21 cellular contexts compared by ENCODE assay signal in the genomic region with DNA sequence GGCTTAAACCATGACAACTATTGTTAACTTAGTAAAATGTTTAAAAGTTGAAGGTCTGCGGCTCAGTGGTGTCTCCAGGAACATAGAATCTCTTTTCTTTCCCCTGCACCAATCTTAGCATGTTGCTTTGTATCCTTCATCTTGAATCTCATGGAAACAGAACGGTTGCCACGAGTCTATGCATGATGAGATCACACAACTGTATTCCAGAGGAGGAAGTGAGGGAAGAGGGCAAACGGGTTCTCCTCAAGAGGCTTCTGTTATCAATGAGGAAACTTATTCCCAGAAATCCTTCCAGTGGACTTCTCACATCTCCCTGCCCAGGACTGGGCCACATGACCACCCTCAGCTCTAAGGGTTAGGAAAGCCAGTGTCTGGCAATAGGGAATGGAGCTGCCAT.
"Had no signal": no experiment of that assay in that cellular context is flagged by ENCODE, and none has a peak within 500 bp of the region (broad histone marks: within the 10 kb centered on the region; RNA-seq: fewer than 3 reads in every experiment).

No MANE protein-coding gene starts in this region.

- H3K9me3 ChIP-seq: esophagus muscularis mucosa, gastroesophageal sphincter, ovary, right atrium auricular region, sigmoid colon, thoracic aorta, transverse colon had no signal

- DNase-seq: central memory CD4-positive, alpha-beta T cell; dorsolateral prefrontal cortex; effector memory CD4-positive, alpha-beta T cell; kidney glomerular epithelial cell; nucleus accumbens; ovary; sigmoid colon; stimulated activated CD4-positive, alpha-beta T cell treated with anti-CD3 and anti-CD28 coated beads, Interleukin-2, amount 100 ng/mL, for 24 hours; stimulated activated CD4-positive, alpha-beta T cell treated with anti-CD3 and anti-CD28 coated beads, Interleukin-4, amount 100 ng/mL, for 4 hours; stimulated activated naive B cell treated with anti-CD40 and anti-IgM and Interleukin-4, amounts not matched to agents 10 μg/mL and 1 μg/mL and 100 μg/mL, for 72 hours; stimulated activated naive CD8-positive, alpha-beta T cell treated with anti-CD3 and anti-CD28 coated beads, Interleukin-15, amount 100 ng/mL, for 72 hours; transverse colon had no signal

- H3K27ac ChIP-seq: coronary artery, epithelial cell of prostate, esophagus muscularis mucosa, gastroesophageal sphincter, ovary, right atrium auricular region, sigmoid colon, thoracic aorta, transverse colon had no signal

- H3K27me3 ChIP-seq: esophagus muscularis mucosa, ovary, right atrium auricular region, sigmoid colon, transverse colon had no signal

- H3K4me3 Mint-ChIP-seq: mesothelial cell of epicardium; natural killer cell treated with Interleukin-12 subunit alpha and Interleukin-12 subunit beta and Interleukin-15 and Interleukin-18, amount 100 ng/mL, for 72 hours; stimulated activated naive B cell treated with anti-CD40 and anti-IgM and Interleukin-4, amounts not matched to agents 10 μg/mL and 1 μg/mL and 100 μg/mL, for 72 hours; stimulated activated naive CD8-positive, alpha-beta T cell treated with anti-CD3 and anti-CD28 coated beads, Interleukin-15, amount 100 ng/mL, for 72 hours had no signal

- H3K36me3 Mint-ChIP-seq: mesothelial cell of epicardium had no signal

- H3K4me3 ChIP-seq: coronary artery, esophagus muscularis mucosa, gastroesophageal sphincter, ovary, right atrium auricular region, sigmoid colon, skin epidermis, thoracic aorta, transverse colon had no signal

- H3K36me3 ChIP-seq: esophagus muscularis mucosa, gastroesophageal sphincter, ovary, right atrium auricular region, sigmoid colon, thoracic aorta, transverse colon had no signal

- H3K27me3 Mint-ChIP-seq: stimulated activated naive B cell treated with anti-CD40 and anti-IgM and Interleukin-4, amounts not matched to agents 10 μg/mL and 1 μg/mL and 100 μg/mL, for 72 hours had no signal

- H3K27ac Mint-ChIP-seq: mesothelial cell of epicardium; natural killer cell treated with Interleukin-12 subunit alpha and Interleukin-12 subunit beta and Interleukin-15 and Interleukin-18, amount 100 ng/mL, for 72 hours; stimulated activated naive CD8-positive, alpha-beta T cell treated with anti-CD3 and anti-CD28 coated beads, Interleukin-15, amount 100 ng/mL, for 72 hours had no signal

- H3K4me1 ChIP-seq: esophagus muscularis mucosa, gastroesophageal sphincter, sigmoid colon, transverse colon had no signal
